1 cellular context compared by ENCODE assay signal in the genomic region with DNA sequence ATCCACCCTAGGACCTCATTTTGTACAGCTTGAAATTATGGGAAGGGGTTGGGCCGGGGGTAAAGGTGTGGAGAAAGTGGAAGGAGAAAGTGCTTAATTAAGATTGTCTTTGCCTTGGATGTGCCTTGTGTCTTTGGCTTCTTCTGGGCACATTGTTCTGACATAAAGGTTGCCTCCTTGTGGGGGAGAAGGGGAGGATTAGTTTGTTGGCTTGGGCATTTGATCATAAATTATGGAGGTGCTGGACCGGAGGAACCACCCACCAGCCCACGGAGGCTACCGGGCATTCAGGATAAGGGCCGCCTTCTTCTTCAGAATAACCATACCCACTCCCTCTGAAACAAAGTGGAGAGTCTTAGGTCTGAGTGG.
TF ChIP-seq lines count a peak whose summit lies in the region.

No MANE protein-coding gene starts in this region.

TF ChIP-seq in H1, 55 proteins besides CTCF, POLR2A, EP300 and RAD21:
- TF ChIP-seq HDAC2 (IDR thresholded peaks at IDR 0.05; ENCODE audit: borderline replicate concordance in 1 of 2, low read depth in 2 of 2, low read length in 2 of 2) (no peak), JUN (IDR thresholded peaks at IDR 0.05; ENCODE audit: low read depth, low read length) (no peak), SIN3A (conservative IDR thresholded peaks at IDR 0.05 in 1 of 2, IDR thresholded peaks at IDR 0.05 in 1 of 2; ENCODE audit: low read depth in 1 of 2, low read length in 2 of 2) (no peak), TBP (IDR thresholded peaks at IDR 0.05; ENCODE audit: low read depth, low read length) (no peak), RBBP5 (IDR thresholded peaks at IDR 0.05; ENCODE audit: borderline replicate concordance, low read depth, low read length) (no peak), GABPA (IDR thresholded peaks at IDR 0.05; ENCODE audit: borderline replicate concordance, insufficient read depth, low read length) (no peak), RXRA (IDR thresholded peaks at IDR 0.05; ENCODE audit: insufficient read depth, low read depth, low read length) (no peak)
- TF ChIP-seq, protein P1, sequence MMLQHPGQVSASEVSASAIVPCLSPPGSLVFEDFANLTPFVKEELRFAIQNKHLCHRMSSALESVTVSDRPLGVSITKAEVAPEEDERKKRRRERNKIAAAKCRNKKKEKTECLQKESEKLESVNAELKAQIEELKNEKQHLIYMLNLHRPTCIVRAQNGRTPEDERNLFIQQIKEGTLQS (IDR thresholded peaks at IDR 0.05; ENCODE audit: insufficient read depth, low read depth, low read length) = no peak
- TF ChIP-seq, protein P2, sequence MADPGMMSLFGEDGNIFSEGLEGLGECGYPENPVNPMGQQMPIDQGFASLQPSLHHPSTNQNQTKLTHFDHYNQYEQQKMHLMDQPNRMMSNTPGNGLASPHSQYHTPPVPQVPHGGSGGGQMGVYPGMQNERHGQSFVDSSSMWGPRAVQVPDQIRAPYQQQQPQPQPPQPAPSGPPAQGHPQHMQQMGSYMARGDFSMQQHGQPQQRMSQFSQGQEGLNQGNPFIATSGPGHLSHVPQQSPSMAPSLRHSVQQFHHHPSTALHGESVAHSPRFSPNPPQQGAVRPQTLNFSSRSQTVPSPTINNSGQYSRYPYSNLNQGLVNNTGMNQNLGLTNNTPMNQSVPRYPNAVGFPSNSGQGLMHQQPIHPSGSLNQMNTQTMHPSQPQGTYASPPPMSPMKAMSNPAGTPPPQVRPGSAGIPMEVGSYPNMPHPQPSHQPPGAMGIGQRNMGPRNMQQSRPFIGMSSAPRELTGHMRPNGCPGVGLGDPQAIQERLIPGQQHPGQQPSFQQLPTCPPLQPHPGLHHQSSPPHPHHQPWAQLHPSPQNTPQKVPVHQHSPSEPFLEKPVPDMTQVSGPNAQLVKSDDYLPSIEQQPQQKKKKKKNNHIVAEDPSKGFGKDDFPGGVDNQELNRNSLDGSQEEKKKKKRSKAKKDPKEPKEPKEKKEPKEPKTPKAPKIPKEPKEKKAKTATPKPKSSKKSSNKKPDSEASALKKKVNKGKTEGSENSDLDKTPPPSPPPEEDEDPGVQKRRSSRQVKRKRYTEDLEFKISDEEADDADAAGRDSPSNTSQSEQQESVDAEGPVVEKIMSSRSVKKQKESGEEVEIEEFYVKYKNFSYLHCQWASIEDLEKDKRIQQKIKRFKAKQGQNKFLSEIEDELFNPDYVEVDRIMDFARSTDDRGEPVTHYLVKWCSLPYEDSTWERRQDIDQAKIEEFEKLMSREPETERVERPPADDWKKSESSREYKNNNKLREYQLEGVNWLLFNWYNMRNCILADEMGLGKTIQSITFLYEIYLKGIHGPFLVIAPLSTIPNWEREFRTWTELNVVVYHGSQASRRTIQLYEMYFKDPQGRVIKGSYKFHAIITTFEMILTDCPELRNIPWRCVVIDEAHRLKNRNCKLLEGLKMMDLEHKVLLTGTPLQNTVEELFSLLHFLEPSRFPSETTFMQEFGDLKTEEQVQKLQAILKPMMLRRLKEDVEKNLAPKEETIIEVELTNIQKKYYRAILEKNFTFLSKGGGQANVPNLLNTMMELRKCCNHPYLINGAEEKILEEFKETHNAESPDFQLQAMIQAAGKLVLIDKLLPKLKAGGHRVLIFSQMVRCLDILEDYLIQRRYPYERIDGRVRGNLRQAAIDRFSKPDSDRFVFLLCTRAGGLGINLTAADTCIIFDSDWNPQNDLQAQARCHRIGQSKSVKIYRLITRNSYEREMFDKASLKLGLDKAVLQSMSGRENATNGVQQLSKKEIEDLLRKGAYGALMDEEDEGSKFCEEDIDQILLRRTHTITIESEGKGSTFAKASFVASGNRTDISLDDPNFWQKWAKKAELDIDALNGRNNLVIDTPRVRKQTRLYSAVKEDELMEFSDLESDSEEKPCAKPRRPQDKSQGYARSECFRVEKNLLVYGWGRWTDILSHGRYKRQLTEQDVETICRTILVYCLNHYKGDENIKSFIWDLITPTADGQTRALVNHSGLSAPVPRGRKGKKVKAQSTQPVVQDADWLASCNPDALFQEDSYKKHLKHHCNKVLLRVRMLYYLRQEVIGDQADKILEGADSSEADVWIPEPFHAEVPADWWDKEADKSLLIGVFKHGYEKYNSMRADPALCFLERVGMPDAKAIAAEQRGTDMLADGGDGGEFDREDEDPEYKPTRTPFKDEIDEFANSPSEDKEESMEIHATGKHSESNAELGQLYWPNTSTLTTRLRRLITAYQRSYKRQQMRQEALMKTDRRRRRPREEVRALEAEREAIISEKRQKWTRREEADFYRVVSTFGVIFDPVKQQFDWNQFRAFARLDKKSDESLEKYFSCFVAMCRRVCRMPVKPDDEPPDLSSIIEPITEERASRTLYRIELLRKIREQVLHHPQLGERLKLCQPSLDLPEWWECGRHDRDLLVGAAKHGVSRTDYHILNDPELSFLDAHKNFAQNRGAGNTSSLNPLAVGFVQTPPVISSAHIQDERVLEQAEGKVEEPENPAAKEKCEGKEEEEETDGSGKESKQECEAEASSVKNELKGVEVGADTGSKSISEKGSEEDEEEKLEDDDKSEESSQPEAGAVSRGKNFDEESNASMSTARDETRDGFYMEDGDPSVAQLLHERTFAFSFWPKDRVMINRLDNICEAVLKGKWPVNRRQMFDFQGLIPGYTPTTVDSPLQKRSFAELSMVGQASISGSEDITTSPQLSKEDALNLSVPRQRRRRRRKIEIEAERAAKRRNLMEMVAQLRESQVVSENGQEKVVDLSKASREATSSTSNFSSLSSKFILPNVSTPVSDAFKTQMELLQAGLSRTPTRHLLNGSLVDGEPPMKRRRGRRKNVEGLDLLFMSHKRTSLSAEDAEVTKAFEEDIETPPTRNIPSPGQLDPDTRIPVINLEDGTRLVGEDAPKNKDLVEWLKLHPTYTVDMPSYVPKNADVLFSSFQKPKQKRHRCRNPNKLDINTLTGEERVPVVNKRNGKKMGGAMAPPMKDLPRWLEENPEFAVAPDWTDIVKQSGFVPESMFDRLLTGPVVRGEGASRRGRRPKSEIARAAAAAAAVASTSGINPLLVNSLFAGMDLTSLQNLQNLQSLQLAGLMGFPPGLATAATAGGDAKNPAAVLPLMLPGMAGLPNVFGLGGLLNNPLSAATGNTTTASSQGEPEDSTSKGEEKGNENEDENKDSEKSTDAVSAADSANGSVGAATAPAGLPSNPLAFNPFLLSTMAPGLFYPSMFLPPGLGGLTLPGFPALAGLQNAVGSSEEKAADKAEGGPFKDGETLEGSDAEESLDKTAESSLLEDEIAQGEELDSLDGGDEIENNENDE (IDR thresholded peaks at IDR 0.05; ENCODE audit: insufficient replicate concordance, low read length) = no peak
- TF ChIP-seq, protein P3, sequence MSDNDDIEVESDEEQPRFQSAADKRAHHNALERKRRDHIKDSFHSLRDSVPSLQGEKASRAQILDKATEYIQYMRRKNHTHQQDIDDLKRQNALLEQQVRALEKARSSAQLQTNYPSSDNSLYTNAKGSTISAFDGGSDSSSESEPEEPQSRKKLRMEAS (IDR thresholded peaks at IDR 0.05) = no peak
